In genomic region chr2:43029186-43029585, GRCh38 we compare ENCODE assay signal across 16 cellular contexts.
"Had no signal": no experiment of that assay in that cellular context is flagged by ENCODE, and none has a peak within 500 bp of the region (broad histone marks: within the 10 kb centered on the region; RNA-seq: fewer than 3 reads in every experiment).

No MANE protein-coding gene starts in this region.

- H3K27ac ChIP-seq: lower lobe of right lung, tibial artery, VCaP had no signal

- H3K4me3 ChIP-seq: lower lobe of right lung, tibial artery had no signal

- H3K9me3 Mint-ChIP-seq: activated CD4-positive, alpha-beta memory T cell treated with anti-CD3 and anti-CD28 coated beads, Interleukin-2, amount 10 ng/mL, durations not matched to agents 7 days and 5 days; activated CD4-positive, alpha-beta T cell treated with anti-CD3 and anti-CD28 coated beads, Interleukin-2, amount 10 ng/mL, durations not matched to agents 24 days and 14 days; activated naive CD4-positive, alpha-beta T cell treated with anti-CD3 and anti-CD28 coated beads, Interleukin-2, amount 10 ng/mL, durations not matched to agents 7 days and 5 days; activated T-cell treated with anti-CD3 and anti-CD28 coated beads, Interleukin-2, amount 50 U/mL, for 72 hours; immature natural killer cell; stimulated activated effector memory CD8-positive, alpha-beta T cell treated with anti-CD3 and anti-CD28 coated beads, Interleukin-12 subunit alpha, Interleukin-12 subunit beta, amount 100 ng/mL, for 72 hours; stimulated activated naive CD8-positive, alpha-beta T cell treated with anti-CD3 and anti-CD28 coated beads, Interleukin-15, amount 100 ng/mL, for 72 hours had no signal

- H3K27ac Mint-ChIP-seq: activated CD4-positive, alpha-beta memory T cell treated with anti-CD3 and anti-CD28 coated beads, Interleukin-2, amount 10 ng/mL, durations not matched to agents 7 days and 5 days; activated CD4-positive, alpha-beta T cell treated with anti-CD3 and anti-CD28 coated beads, Interleukin-2, amount 10 ng/mL, durations not matched to agents 24 days and 14 days; activated naive CD4-positive, alpha-beta T cell treated with anti-CD3 and anti-CD28 coated beads, Interleukin-2, amount 10 ng/mL, durations not matched to agents 7 days and 5 days; activated T-cell treated with anti-CD3 and anti-CD28 coated beads, Interleukin-2, amount 50 U/mL, for 72 hours; immature natural killer cell; progenitor cell of endocrine pancreas; stimulated activated effector memory CD8-positive, alpha-beta T cell treated with anti-CD3 and anti-CD28 coated beads, Interleukin-12 subunit alpha, Interleukin-12 subunit beta, amount 100 ng/mL, for 72 hours had no signal

- H3K4me3 Mint-ChIP-seq: activated CD4-positive, alpha-beta memory T cell treated with anti-CD3 and anti-CD28 coated beads, Interleukin-2, amount 10 ng/mL, durations not matched to agents 7 days and 5 days; activated CD4-positive, alpha-beta T cell treated with anti-CD3 and anti-CD28 coated beads, Interleukin-2, amount 10 ng/mL, durations not matched to agents 24 days and 14 days; activated naive CD4-positive, alpha-beta T cell treated with anti-CD3 and anti-CD28 coated beads, Interleukin-2, amount 10 ng/mL, durations not matched to agents 7 days and 5 days; activated T-cell treated with anti-CD3 and anti-CD28 coated beads, Interleukin-2, amount 50 U/mL, for 72 hours; stimulated activated effector memory CD8-positive, alpha-beta T cell treated with anti-CD3 and anti-CD28 coated beads, Interleukin-12 subunit alpha, Interleukin-12 subunit beta, amount 100 ng/mL, for 72 hours; stimulated activated naive CD8-positive, alpha-beta T cell treated with anti-CD3 and anti-CD28 coated beads, Interleukin-15, amount 100 ng/mL, for 72 hours had no signal

- H3K27me3 ChIP-seq: tibial artery had no signal

- H3K36me3 ChIP-seq: lower lobe of right lung, tibial artery had no signal

- H3K9me3 ChIP-seq: lower lobe of right lung, tibial artery had no signal

- H3K27me3 Mint-ChIP-seq: activated CD4-positive, alpha-beta memory T cell treated with anti-CD3 and anti-CD28 coated beads, Interleukin-2, amount 10 ng/mL, durations not matched to agents 7 days and 5 days; activated CD4-positive, alpha-beta T cell treated with anti-CD3 and anti-CD28 coated beads, Interleukin-2, amount 10 ng/mL, durations not matched to agents 24 days and 14 days; stimulated activated naive CD8-positive, alpha-beta T cell treated with anti-CD3 and anti-CD28 coated beads, Interleukin-15, amount 100 ng/mL, for 72 hours had no signal

- H3K36me3 Mint-ChIP-seq: activated naive CD4-positive, alpha-beta T cell treated with anti-CD3 and anti-CD28 coated beads, Interleukin-2, amount 10 ng/mL, durations not matched to agents 7 days and 5 days; immature natural killer cell; stimulated activated effector memory CD8-positive, alpha-beta T cell treated with anti-CD3 and anti-CD28 coated beads, Interleukin-12 subunit alpha, Interleukin-12 subunit beta, amount 100 ng/mL, for 72 hours had no signal

- DNase-seq: activated CD4-positive, alpha-beta memory T cell treated with anti-CD3 and anti-CD28 coated beads, Interleukin-2, amount 10 ng/mL, durations not matched to agents 7 days and 5 days; activated CD4-positive, alpha-beta T cell treated with anti-CD3 and anti-CD28 coated beads, Interleukin-2, amount 10 ng/mL, durations not matched to agents 24 days and 14 days; activated effector memory CD4-positive, alpha-beta T cell treated with anti-CD3 and anti-CD28 coated beads, Interleukin-2, amount 50 U/mL, for 16 hours; activated naive CD4-positive, alpha-beta T cell treated with anti-CD3 and anti-CD28 coated beads, Interleukin-2, amount 10 ng/mL, durations not matched to agents 7 days and 5 days; activated T-cell treated with anti-CD3 and anti-CD28 coated beads, Interleukin-2, amount 50 U/mL, for 72 hours; effector memory CD4-positive, alpha-beta T cell; foreskin melanocyte; immature natural killer cell; lower lobe of right lung; retina; stimulated activated naive CD8-positive, alpha-beta T cell treated with anti-CD3 and anti-CD28 coated beads, Interleukin-15, amount 100 ng/mL, for 72 hours had no signal

- FAIRE-seq: endothelial cell of umbilical vein had no signal
